8 cellular contexts compared by ENCODE assay signal in genomic region chr3:161103776-161104175, GRCh38. TPM values are rescaled to one million over a fixed set of nuclear protein-coding genes. Genes with fewer than 3 reads are reported as not detected.
A peak's percentile ranks its signal among the peaks of the same experiment; 100 is the strongest.
DNase-seq lines count a peak whose midpoint lies in the region; ATAC-seq and TF ChIP-seq lines count a peak whose summit lies in the region.
"Not testable (repeated sequence)": the region's sequence is repeated elsewhere in the genome, so short reads cannot be mapped to it uniquely, and the experiment has no call there.

No MANE protein-coding gene starts in this region.

- H3F3A ChIP-seq in PC-3 (ENCODE audit: low read length, unreplicated experiment), result not testable (repeated sequence)

- POLR2A ChIA-PET in CD8-positive, alpha-beta memory T cell (lab: Charles Lee); PC-3 (lab: Charles Lee; ENCODE audit: unreplicated experiment): not testable (repeated sequence)

- H3K4me1 ChIP-seq in CD8-positive, alpha-beta memory T cell (ENCODE audit: insufficient read depth, low read length); ascending aorta; endodermal cell (ENCODE audit: control insufficient read depth, insufficient read depth, low read length); testis: not testable (repeated sequence)
- H3K4me1 ChIP-seq in PC-3 (ENCODE audit: insufficient read depth, low read length), result peaks cover 62% of the 10 kb centered on the region
- peaks cover 0 to 51% of the 10 kb centered on the region in 2 donors for H3K4me1 ChIP-seq in right atrium auricular region
- peaks cover 17% of the 10 kb centered on the region for H3K4me1 ChIP-seq in mucosa of stomach (ENCODE audit: control insufficient read depth, insufficient read depth, low read length)

- not testable (repeated sequence) for H3K27me3 ChIP-seq in CD8-positive, alpha-beta memory T cell (ENCODE audit: insufficient read depth, low read length, poor library complexity, severe bottlenecking); PC-3 (ENCODE audit: low read length); ascending aorta; right atrium auricular region; mucosa of stomach (ENCODE audit: control insufficient read depth, insufficient read depth, low read length); testis
- H3K27me3 ChIP-seq in endodermal cell (ENCODE audit: control insufficient read depth, insufficient read depth, low read length, poor library complexity, severe bottlenecking), result peaks cover 22% of the 10 kb centered on the region

- not testable (repeated sequence) for H3K9me3 ChIP-seq in CD8-positive, alpha-beta memory T cell (ENCODE audit: low read length); PC-3 (ENCODE audit: low read length); ascending aorta; endodermal cell (ENCODE audit: control insufficient read depth, low read length); right atrium auricular region; mucosa of stomach (ENCODE audit: control insufficient read depth, low read length); testis

- not testable (repeated sequence) for TF ChIP-seq CTCF in PC-3 (conservative IDR thresholded peaks at IDR 0.05; ENCODE audit: low read depth, low read length); ascending aorta (IDR thresholded peaks at IDR 0.05); endodermal cell (conservative IDR thresholded peaks at IDR 0.05); right atrium auricular region (IDR thresholded peaks at IDR 0.05); osteocyte (IDR thresholded peaks at IDR 0.05); testis (IDR thresholded peaks at IDR 0.05)

- H4K20me1 ChIP-seq in PC-3 (ENCODE audit: low read length), result not testable (repeated sequence)

- not testable (repeated sequence) for ATAC-seq in PC-3

- not testable (repeated sequence) for H3K9me3 Mint-ChIP-seq in CD8-positive, alpha-beta memory T cell; endodermal cell; osteocyte (ENCODE audit: unreplicated experiment)

- peak overlapping the region; percentile 89 for H3K4me2 ChIP-seq in PC-3 (ENCODE audit: low read length)

- not testable (repeated sequence) for BruUV-seq in PC-3 (replicated peaks; lab: Mats Ljungman, UMichigan)

- peaks cover 46% of the 10 kb centered on the region for H3K79me2 ChIP-seq in PC-3 (ENCODE audit: low read length)

- H3K4me3 Mint-ChIP-seq in CD8-positive, alpha-beta memory T cell, result peak overlapping the region in 4 of 7 donors; percentile 19 to 54 (median 32)
- H3K4me3 Mint-ChIP-seq in endodermal cell, result peak overlapping the region; percentile 71
- peak overlapping the region; percentile 82 for H3K4me3 Mint-ChIP-seq in osteocyte (ENCODE audit: unreplicated experiment)

- H3K36me3 Mint-ChIP-seq in CD8-positive, alpha-beta memory T cell, result not testable (repeated sequence)
- peaks cover 33% of the 10 kb centered on the region for H3K36me3 Mint-ChIP-seq in endodermal cell (ENCODE audit: low read depth)
- H3K36me3 Mint-ChIP-seq in osteocyte (ENCODE audit: unreplicated experiment), result peaks cover 20% of the 10 kb centered on the region

- H2AFZ ChIP-seq in PC-3 (ENCODE audit: low read length), result peak overlapping the region; percentile 85; the same call in 1 of the 2 replicates

- not testable (repeated sequence) for H3K27ac Mint-ChIP-seq in CD8-positive, alpha-beta memory T cell; endodermal cell; osteocyte (ENCODE audit: unreplicated experiment)

- intact Hi-C loops in PC-3 (cut with micrococcal nuclease), result loop anchor here (2.0 kb wide), 2 partner anchors 99 to 169 kb away; no protein-coding TSS in a partner anchor
- intact Hi-C loops in ascending aorta (cut with DNase I), result loop anchor here (1.0 to 10.0 kb wide), 4 partner anchors 33 to 348 kb away; partner anchors contain the start of gene NMD3
- intact Hi-C loops in testis (cut with DNase I; ENCODE audit: low total_unique reads), result not testable (repeated sequence)

- not testable (repeated sequence) for H3K27ac ChIP-seq in CD8-positive, alpha-beta memory T cell (ENCODE audit: low read depth, low read length); PC-3 (ENCODE audit: low read length); endodermal cell (ENCODE audit: low read depth, low read length)
- peak overlapping the region; percentile 70 to 78 for H3K27ac ChIP-seq in ascending aorta
- peak overlapping the region; percentile 87 to 88 for H3K27ac ChIP-seq in right atrium auricular region
- H3K27ac ChIP-seq in testis, result peak overlapping the region; percentile 4 to 86

- CTCF ChIA-PET in CD8-positive, alpha-beta memory T cell (lab: Charles Lee), result not testable (repeated sequence)
- CTCF ChIA-PET in PC-3 (lab: Charles Lee), result interaction anchor here (0.6 kb wide), 1 partner anchor 154 kb away, joined by 3 read pairs; no protein-coding TSS in a partner anchor

- H3K4me3 ChIP-seq in CD8-positive, alpha-beta memory T cell (ENCODE audit: low read length); mucosa of stomach (ENCODE audit: low read length): not testable (repeated sequence)
- H3K4me3 ChIP-seq in PC-3 (ENCODE audit: low read length), result peak overlapping the region; percentile 89
- peak overlapping the region; percentile 64 to 71 for H3K4me3 ChIP-seq in ascending aorta
- peak overlapping the region; percentile 72 for H3K4me3 ChIP-seq in endodermal cell (ENCODE audit: low read length)
- H3K4me3 ChIP-seq in right atrium auricular region, result peak overlapping the region in 1 of 2 donors; percentile 70
- peak overlapping the region; percentile 75 to 99 for H3K4me3 ChIP-seq in testis

- not testable (repeated sequence) for TF ChIP-seq POLR2A in testis (IDR thresholded peaks at IDR 0.05)

- peaks cover 15 to 35% of the 10 kb centered on the region in 2 donors for H3K27me3 Mint-ChIP-seq in CD8-positive, alpha-beta memory T cell
- H3K27me3 Mint-ChIP-seq in endodermal cell (ENCODE audit: insufficient read depth); osteocyte (ENCODE audit: unreplicated experiment): not testable (repeated sequence)

- H3K36me3 ChIP-seq in CD8-positive, alpha-beta memory T cell (ENCODE audit: insufficient read depth, low read length); right atrium auricular region; mucosa of stomach (ENCODE audit: control insufficient read depth, insufficient read depth, low read length); testis (ENCODE audit: low read depth, missing control alignments): not testable (repeated sequence)
- H3K36me3 ChIP-seq in PC-3 (ENCODE audit: low read depth, low read length) (peaks cover 36% of the 10 kb centered on the region), ascending aorta (peaks cover 0 to 11% of the 10 kb centered on the region in 2 donors), endodermal cell (ENCODE audit: control insufficient read depth, insufficient read depth, low read length) (peaks cover 11% of the 10 kb centered on the region)

- not testable (repeated sequence) for H3K9me2 ChIP-seq in PC-3 (replicated peaks; ENCODE audit: low read length)

- DNase-seq in CD8-positive, alpha-beta memory T cell; PC-3; ascending aorta (ENCODE audit: low spot score in 2 of 2); endodermal cell; right atrium auricular region (ENCODE audit: low spot score); osteocyte (ENCODE audit: extremely low spot score, unreplicated experiment); testis: not testable (repeated sequence)

- 95 to 98% methylated on average over 11 to 18 of the region's 18 CpGs for WGBS in endodermal cell (ENCODE audit: insufficient coverage in 1 of 2, insufficient read length in 1 of 2), 2 experiments
- 72 to 76% methylated on average over 18 of the region's 18 CpGs for WGBS in testis, 2 donors

- H3K9ac ChIP-seq in PC-3 (ENCODE audit: low read length) (peak overlapping the region; percentile 81), mucosa of stomach (ENCODE audit: low read length) (peak overlapping the region; percentile 72)
- not testable (repeated sequence) for H3K9ac ChIP-seq in endodermal cell (ENCODE audit: extremely low read depth, low read length, poor library complexity, severe bottlenecking)

- peaks cover 7 to 12% (median 9%) of the 10 kb centered on the region in 3 donors for H3K4me1 Mint-ChIP-seq in CD8-positive, alpha-beta memory T cell
- H3K4me1 Mint-ChIP-seq in endodermal cell; osteocyte (ENCODE audit: unreplicated experiment): not testable (repeated sequence)

RNA-seq across cellular contexts. Expression of gene B3GALNT1, which starts 1.4 kb away (rescaled TPM):
- total RNA-seq in CD8-positive, alpha-beta memory T cell, result 1 to 10 TPM; 1.8 to 2.4 TPM
- 2.0 TPM for polyA plus RNA-seq in CD8-positive, alpha-beta memory T cell
- 110 and 125 TPM in 2 replicates for total RNA-seq in PC-3 (2014; rRNA removed)
- total RNA-seq in ascending aorta, result 55.6 TPM
- total RNA-seq in endodermal cell, result 10 to 100 TPM; 23.1 to 24.7 TPM
- 16.2 TPM for polyA plus RNA-seq in endodermal cell (2013, experiment 1 of 2)
- polyA plus RNA-seq in endodermal cell (2013, experiment 2 of 2), result 13.7 TPM
- total RNA-seq in right atrium auricular region, result 10 to 100 TPM; 27.6 to 70.2 TPM
- total RNA-seq in osteocyte, result 15.0 and 18.5 TPM in 2 replicates
- 10 to 100 TPM; 20.2 to 22.0 TPM for total RNA-seq in testis
- 17.0 TPM for polyA plus RNA-seq in testis (ENCODE audit: insufficient read depth, low read depth, low replicate concordance)

Comparison
In these comparisons a context has a peak if more than half of its experiments do, and no peak if none do; other contexts are left out.
1. H3K4me3 Mint-ChIP-seq: peak in every context shown above with its lines; median percentile 82 in osteocyte; 71 in endodermal cell; 32 in CD8-positive, alpha-beta memory T cell.